ENCODE assay signal across 26 cellular contexts in genomic region chr1:950268-950667, GRCh38. TPM values are rescaled to one million over a fixed set of nuclear protein-coding genes. Genes with fewer than 3 reads are reported as not detected.
"Had no signal": no experiment of that assay in that cellular context is flagged by ENCODE, and none has a peak within 500 bp of the region (broad histone marks: within the 10 kb centered on the region; RNA-seq: fewer than 3 reads in every experiment).

No MANE protein-coding gene starts in this region.

- H3K36me3 ChIP-seq: uterus had no signal

- H3K4me3 Mint-ChIP-seq: dendritic cell treated with granulocyte-macrophage colony-stimulating factor and Interleukin-4, amounts not matched to agents 40 ng/mL and 50 ng/mL, for 4 days; effector memory CD8-positive, alpha-beta T cell; naive B cell; nephron had no signal

- H3K9me3 Mint-ChIP-seq: dendritic cell treated with granulocyte-macrophage colony-stimulating factor and Interleukin-4, amounts not matched to agents 40 ng/mL and 50 ng/mL, for 4 days; effector memory CD8-positive, alpha-beta T cell; naive B cell; nephron had no signal

- H3K27me3 ChIP-seq: foreskin keratinocyte, heart right ventricle, sigmoid colon, suprapubic skin, thyroid gland, upper lobe of left lung, uterus had no signal

- H3K9me3 ChIP-seq: heart right ventricle, sigmoid colon, suprapubic skin, thyroid gland, upper lobe of left lung, uterus had no signal

- H3K27me3 Mint-ChIP-seq: dendritic cell treated with granulocyte-macrophage colony-stimulating factor and Interleukin-4, amounts not matched to agents 40 ng/mL and 50 ng/mL, for 4 days; effector memory CD8-positive, alpha-beta T cell; naive B cell had no signal

- H3K27ac Mint-ChIP-seq: dendritic cell treated with granulocyte-macrophage colony-stimulating factor and Interleukin-4, amounts not matched to agents 40 ng/mL and 50 ng/mL, for 4 days; effector memory CD8-positive, alpha-beta T cell; naive B cell; nephron had no signal

- DNase-seq: cerebellar nuclear complex; effector memory CD8-positive, alpha-beta T cell; foreskin keratinocyte; heart right ventricle; hypothalamus; kidney glomerular epithelial cell; mesendoderm; naive B cell; posterior cingulate gyrus; sigmoid colon; stimulated activated CD4-positive, alpha-beta T cell treated with anti-CD3 and anti-CD28 coated beads, Interleukin-12 subunit alpha, Interleukin-12 subunit beta, amount 100 ng/mL, for 4 hours; stimulated activated CD4-positive, alpha-beta T cell treated with anti-CD3 and anti-CD28 coated beads, Interleukin-2, amount 100 ng/mL, for 48 hours; stimulated activated naive CD4-positive, alpha-beta T cell treated with Interleukin-2 at 50 U/mL for 16 hours; thyroid gland; uterus had no signal

- H3K4me1 ChIP-seq: foreskin keratinocyte, heart right ventricle, sigmoid colon, suprapubic skin, thyroid gland, upper lobe of left lung, uterus had no signal

- ATAC-seq: effector memory CD8-positive, alpha-beta T cell; foreskin keratinocyte; heart right ventricle had no signal

- FAIRE-seq: colon, islet of Langerhans had no signal

- H3K27ac ChIP-seq: foreskin keratinocyte, heart right ventricle, sigmoid colon, skin epidermis, suprapubic skin, thyroid gland, upper lobe of left lung, uterus had no signal

- H3K4me3 ChIP-seq: heart right ventricle, sigmoid colon, skin epidermis, suprapubic skin, thyroid gland, upper lobe of left lung, uterus had no signal

RNA-seq across cellular contexts. Expression of gene PLEKHN1, which starts 16.0 kb away (rescaled TPM):
- total RNA-seq: sigmoid colon had no signal

RNA-seq across cellular contexts. Expression of gene SAMD11, which starts 26.5 kb away (rescaled TPM):
- total RNA-seq: foreskin keratinocyte, lung microvascular endothelial cell had no signal

RNA-seq across cellular contexts. Expression of gene PERM1, which starts 31.6 kb away (rescaled TPM):
- total RNA-seq: epithelial cell of proximal tubule, foreskin keratinocyte, lung microvascular endothelial cell, osteocyte, pulmonary artery endothelial cell had no signal
- polyA plus RNA-seq: foreskin keratinocyte had no signal
